1 cellular context compared by ENCODE assay signal in the genomic region with DNA sequence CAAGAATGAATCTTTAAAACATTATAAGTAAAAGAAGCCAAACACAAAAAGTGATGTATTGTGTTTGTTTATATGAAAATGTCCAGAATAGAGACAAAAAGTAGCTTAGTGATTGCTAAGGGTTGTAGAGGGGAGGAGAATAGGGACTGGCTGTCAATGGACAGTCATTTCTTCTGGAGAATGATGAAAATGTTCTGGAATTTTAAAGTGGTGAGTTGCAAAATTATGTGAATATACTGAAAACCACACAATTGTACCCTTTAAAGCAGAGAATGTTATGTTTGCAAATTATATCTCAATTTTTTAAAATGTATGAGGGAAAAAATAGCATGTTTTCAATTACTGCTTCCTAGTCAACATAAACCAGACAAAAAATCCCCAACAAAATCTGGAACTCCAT.
TF ChIP-seq lines count a peak whose summit lies in the region.

No MANE protein-coding gene starts in this region.

TF ChIP-seq in IMR-90, 13 proteins besides CTCF, POLR2A, EP300 and RAD21:
- TF ChIP-seq MXI1 (IDR thresholded peaks at IDR 0.05; ENCODE audit: borderline replicate concordance, low read depth, low read length) (no peak), CHD1 (IDR thresholded peaks at IDR 0.05; ENCODE audit: low read depth, low read length) (no peak), SMC3 (IDR thresholded peaks at IDR 0.05; ENCODE audit: low read depth, low read length) (no peak), CEBPB (IDR thresholded peaks at IDR 0.05; ENCODE audit: low read depth, low read length) (no peak), MAFK (IDR thresholded peaks at IDR 0.05; ENCODE audit: low read depth, low read length) (no peak), NFE2L2 (IDR thresholded peaks at IDR 0.05; ENCODE audit: low read depth, low read length) (no peak), BHLHE40 (IDR thresholded peaks at IDR 0.05; ENCODE audit: low read depth, low read length) (no peak), RFX5 (IDR thresholded peaks at IDR 0.05; ENCODE audit: low read depth, low read length) (no peak), MAZ (IDR thresholded peaks at IDR 0.05; ENCODE audit: borderline replicate concordance, low read depth, low read length) (no peak), RCOR1 (IDR thresholded peaks at IDR 0.05; ENCODE audit: insufficient replicate concordance, low read length) (no peak), FOS (IDR thresholded peaks at IDR 0.05; ENCODE audit: low read depth, low read length) (no peak)
- TF ChIP-seq, protein P1, sequence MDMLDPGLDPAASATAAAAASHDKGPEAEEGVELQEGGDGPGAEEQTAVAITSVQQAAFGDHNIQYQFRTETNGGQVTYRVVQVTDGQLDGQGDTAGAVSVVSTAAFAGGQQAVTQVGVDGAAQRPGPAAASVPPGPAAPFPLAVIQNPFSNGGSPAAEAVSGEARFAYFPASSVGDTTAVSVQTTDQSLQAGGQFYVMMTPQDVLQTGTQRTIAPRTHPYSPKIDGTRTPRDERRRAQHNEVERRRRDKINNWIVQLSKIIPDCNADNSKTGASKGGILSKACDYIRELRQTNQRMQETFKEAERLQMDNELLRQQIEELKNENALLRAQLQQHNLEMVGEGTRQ (IDR thresholded peaks at IDR 0.05; ENCODE audit: low read depth, low read length), result no peak
- TF ChIP-seq, protein P2, sequence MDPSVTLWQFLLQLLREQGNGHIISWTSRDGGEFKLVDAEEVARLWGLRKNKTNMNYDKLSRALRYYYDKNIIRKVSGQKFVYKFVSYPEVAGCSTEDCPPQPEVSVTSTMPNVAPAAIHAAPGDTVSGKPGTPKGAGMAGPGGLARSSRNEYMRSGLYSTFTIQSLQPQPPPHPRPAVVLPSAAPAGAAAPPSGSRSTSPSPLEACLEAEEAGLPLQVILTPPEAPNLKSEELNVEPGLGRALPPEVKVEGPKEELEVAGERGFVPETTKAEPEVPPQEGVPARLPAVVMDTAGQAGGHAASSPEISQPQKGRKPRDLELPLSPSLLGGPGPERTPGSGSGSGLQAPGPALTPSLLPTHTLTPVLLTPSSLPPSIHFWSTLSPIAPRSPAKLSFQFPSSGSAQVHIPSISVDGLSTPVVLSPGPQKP (IDR thresholded peaks at IDR 0.05; ENCODE audit: borderline replicate concordance, low read depth, low read length), result no peak
